Comparison of ENCODE assay signal across 8 cellular contexts in the genomic region with DNA sequence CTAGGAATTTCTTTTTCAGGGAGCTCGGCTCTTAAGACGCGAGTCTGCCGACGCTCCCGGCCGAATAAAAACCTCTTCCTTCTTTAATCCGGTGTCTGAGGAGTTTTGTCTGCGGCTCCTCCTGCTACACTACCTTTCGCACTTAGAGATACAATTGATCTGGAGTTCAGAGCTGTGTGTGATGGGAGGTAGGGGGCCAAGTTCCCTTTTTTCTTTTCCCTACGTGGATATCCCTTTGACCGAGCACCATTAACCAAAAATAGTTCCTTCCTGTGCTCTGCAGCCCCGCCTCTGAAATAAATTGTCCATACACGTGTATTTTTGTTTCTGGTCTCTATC. TPM values are rescaled to one million over a fixed set of nuclear protein-coding genes. Genes with fewer than 3 reads are reported as not detected.
DNase-seq lines count a peak whose midpoint lies in the region; ATAC-seq and TF ChIP-seq lines count a peak whose summit lies in the region.

No MANE protein-coding gene starts in this region.

- peak overlapping the region; percentile 99 for H3K4me3 Mint-ChIP-seq in activated naive CD8-positive, alpha-beta T cell

- TF ChIP-seq CTCF in DND-41 (IDR thresholded peaks at IDR 0.05; ENCODE audit: borderline replicate concordance, extremely low read depth, low read length, poor library complexity, severe bottlenecking), result no peak
- no peak for TF ChIP-seq CTCF in smooth muscle cell (IDR thresholded peaks at IDR 0.05; ENCODE audit: borderline replicate concordance, insufficient read depth, poor library complexity, severe bottlenecking)

- H3K27ac ChIP-seq in DND-41 (ENCODE audit: low read length), result peak overlapping the region; percentile 76
- no peak overlapping the region for H3K27ac ChIP-seq in iPS DF 6.9 (ENCODE audit: low read length)
- H3K27ac ChIP-seq in smooth muscle cell (ENCODE audit: low read depth), result peak overlapping the region; percentile 13

- H3K9me3 ChIP-seq in DND-41 (ENCODE audit: insufficient read depth, low read length, severe bottlenecking) (no peaks in the 10 kb centered on the region), MG63 (no peaks in the 10 kb centered on the region), iPS DF 6.9 (ENCODE audit: control insufficient read depth, insufficient read depth, low read length) (no peaks in the 10 kb centered on the region), smooth muscle cell (replicated peaks; ENCODE audit: low read depth) (no peaks in the 10 kb centered on the region)

- peaks cover 14% of the 10 kb centered on the region for H3K79me2 ChIP-seq in DND-41 (ENCODE audit: insufficient read depth, low read length)
- peaks cover 16% of the 10 kb centered on the region for H3K79me2 ChIP-seq in smooth muscle cell (ENCODE audit: low read depth)

- ATAC-seq in DND-41 (ENCODE audit: insufficient read depth, low read depth), result peak; percentile 9
- peak; percentile 10 for ATAC-seq in GM21786 (IDR thresholded peaks at IDR 0.05; ENCODE audit: unreplicated experiment)
- no peak for ATAC-seq in GM18861 (IDR thresholded peaks at IDR 0.05; ENCODE audit: unreplicated experiment)

- peaks cover 11% of the 10 kb centered on the region for H3K36me3 Mint-ChIP-seq in activated naive CD8-positive, alpha-beta T cell

- no CpG with 5 or more reads among the region's 14 CpGs for WGBS in iPS DF 6.9 (ENCODE audit: insufficient coverage, insufficient read length)
- WGBS in smooth muscle cell (ENCODE audit: low lambda C conversion rate), result 2% methylated on average over 14 of the region's 14 CpGs

- H2AFZ ChIP-seq in DND-41 (ENCODE audit: low read depth, low read length), result peak overlapping the region; percentile 85
- H2AFZ ChIP-seq in smooth muscle cell (ENCODE audit: low read depth), result peak overlapping the region; percentile 91

- peaks cover 38% of the 10 kb centered on the region for H3K4me1 Mint-ChIP-seq in activated naive CD8-positive, alpha-beta T cell (ENCODE audit: low read depth)

- H3K4me2 ChIP-seq in DND-41 (ENCODE audit: insufficient read depth, low read length) (peak overlapping the region; percentile 83), smooth muscle cell (peak overlapping the region; percentile 97)

- H3K4me3 ChIP-seq in DND-41 (ENCODE audit: low read depth in 1 of 2, low read length in 2 of 2), result peak overlapping the region; percentile 63 to 79; a peak in 3 of 4 replicates
- H3K4me3 ChIP-seq in MG63, result peak overlapping the region; percentile 84
- H3K4me3 ChIP-seq in iPS DF 6.9 (ENCODE audit: low read length), result peak overlapping the region; percentile 65; the same call in 1 of the 2 replicates
- H3K4me3 ChIP-seq in smooth muscle cell, result peak overlapping the region; percentile 76

- H3K27ac Mint-ChIP-seq in activated naive CD8-positive, alpha-beta T cell, result peak overlapping the region; percentile 95

- DNase-seq in DND-41, result peak; percentile 28
- no peak for DNase-seq in MG63
- no peak for DNase-seq in iPS DF 6.9 (ENCODE audit: low read depth, low spot score)
- DNase-seq in smooth muscle cell (lab: John Stamatoyannopoulos, UW; ENCODE audit: unreplicated experiment), result no peak
- no peak for DNase-seq in NCI-H774 (lab: John Stamatoyannopoulos, UW)

- H3K27me3 ChIP-seq in DND-41 (ENCODE audit: insufficient read depth, low read length, poor library complexity), result no peaks in the 10 kb centered on the region
- no peaks in the 10 kb centered on the region for H3K27me3 ChIP-seq in MG63
- H3K27me3 ChIP-seq in iPS DF 6.9 (ENCODE audit: control insufficient read depth, insufficient read depth, low read length), result no peaks in the 10 kb centered on the region
- H3K27me3 ChIP-seq in smooth muscle cell (ENCODE audit: low read depth), result no peaks in the 10 kb centered on the region

- H3K4me1 ChIP-seq in DND-41 (ENCODE audit: insufficient read depth, low read length), result peaks cover 29% of the 10 kb centered on the region
- no peaks in the 10 kb centered on the region for H3K4me1 ChIP-seq in iPS DF 6.9 (ENCODE audit: control insufficient read depth, insufficient read depth, low read length)
- peaks cover 17% of the 10 kb centered on the region for H3K4me1 ChIP-seq in smooth muscle cell (ENCODE audit: low read depth)

- H3K9me3 Mint-ChIP-seq in activated naive CD8-positive, alpha-beta T cell (ENCODE audit: low read depth), result no peaks in the 10 kb centered on the region

- H3K36me3 ChIP-seq in DND-41 (ENCODE audit: insufficient read depth, low read length) (peaks cover 15% of the 10 kb centered on the region), MG63 (peaks cover 6% of the 10 kb centered on the region; the same call in 1 of the 2 replicates), iPS DF 6.9 (ENCODE audit: control insufficient read depth, insufficient read depth, low read length) (no peaks in the 10 kb centered on the region), smooth muscle cell (ENCODE audit: low read depth) (peaks cover 2% of the 10 kb centered on the region)

- H4K20me1 ChIP-seq in DND-41 (ENCODE audit: insufficient read depth, low read length) (no peaks in the 10 kb centered on the region), smooth muscle cell (ENCODE audit: low read depth) (peaks cover 7% of the 10 kb centered on the region)

- peak overlapping the region; percentile 83 for H3K9ac ChIP-seq in DND-41 (ENCODE audit: low read depth, low read length)
- H3K9ac ChIP-seq in smooth muscle cell (ENCODE audit: low read depth), result peak overlapping the region; percentile 31

- H3K27me3 Mint-ChIP-seq in activated naive CD8-positive, alpha-beta T cell, result no peaks in the 10 kb centered on the region

- no peaks in the 10 kb centered on the region for H3F3A ChIP-seq in smooth muscle cell (ENCODE audit: low read depth)

RNA-seq across cellular contexts. Expression of a gene that starts 0.6 kb away (rescaled TPM):
- total RNA-seq in MG63 (2014; rRNA removed; shearing (Covaris generic); ENCODE audit: low replicate concordance), result 20.1 and 26.8 TPM in 2 replicates
- total RNA-seq in smooth muscle cell, result 29.9 and 38.7 TPM in 2 replicates
- polyA plus RNA-seq in smooth muscle cell, result 11.6 and 17.3 TPM in 2 replicates
